Comparison of ENCODE assay signal across 12 cellular contexts in genomic region chr2:28276807-28277206, GRCh38.
A peak's percentile ranks its signal among the peaks of the same experiment; 100 is the strongest.
DNase-seq lines count a peak whose midpoint lies in the region; ATAC-seq and TF ChIP-seq lines count a peak whose summit lies in the region.
"Had no signal": no experiment of that assay in that cellular context is flagged by ENCODE, and none has a peak within 500 bp of the region (broad histone marks: within the 10 kb centered on the region; RNA-seq: fewer than 3 reads in every experiment).

No MANE protein-coding gene starts in this region.

- H2BK120ac ChIP-seq in mesenchymal stem cell (ENCODE audit: low read depth, low read length): no peak overlapping the region

- peak overlapping the region; percentile 69 for H3K4me2 ChIP-seq in mammary epithelial cell (ENCODE audit: insufficient read depth, low read depth, low read length)
- H3K4me2 ChIP-seq in mesenchymal stem cell (ENCODE audit: low read length, poor library complexity, severe bottlenecking): no peak overlapping the region

- H4K20me1 ChIP-seq in mammary epithelial cell (ENCODE audit: insufficient read depth, low read length): no peaks in the 10 kb centered on the region

- no peak for ATAC-seq in natural killer cell treated with Interleukin-12 subunit alpha and Interleukin-12 subunit beta and Interleukin-15 and Interleukin-18, amount 100 ng/mL, for 72 hours
- no peak for ATAC-seq in natural killer cell

- H3K4me3 Mint-ChIP-seq in natural killer cell treated with Interleukin-12 subunit alpha and Interleukin-12 subunit beta and Interleukin-15 and Interleukin-18, amount 100 ng/mL, for 72 hours: peak overlapping the region; percentile 8
- H3K4me3 Mint-ChIP-seq in natural killer cell: no peak overlapping the region
- H3K4me3 Mint-ChIP-seq: activated CD4-positive, alpha-beta T cell treated with anti-CD3 and anti-CD28 coated beads, Interleukin-2, amount 10 ng/mL, durations not matched to agents 24 days and 14 days; activated T-cell treated with anti-CD3 and anti-CD28 coated beads, Interleukin-2, amount 50 U/mL, for 4 hours had no signal

- H3K4me1 ChIP-seq in mammary epithelial cell (ENCODE audit: insufficient read depth, low read length) (peaks cover 34% of the 10 kb centered on the region), mesenchymal stem cell (ENCODE audit: control insufficient read depth, insufficient read depth, low read depth, low read length) (peaks cover 21% of the 10 kb centered on the region), vagina (peaks cover 44% of the 10 kb centered on the region), tibial artery (peaks cover 0 to 28% (median 15%) of the 10 kb centered on the region in 4 donors)

- peak overlapping the region in 1 of 2 experiments; percentile 98 for H2BK12ac ChIP-seq in mesenchymal stem cell (ENCODE audit: low read length in 2 of 2)

- H3K79me2 ChIP-seq in mammary epithelial cell (ENCODE audit: insufficient read depth, low read length): no peaks in the 10 kb centered on the region

- TF ChIP-seq POLR2A in vagina (IDR thresholded peaks at IDR 0.05): no peak

- no peaks in the 10 kb centered on the region for H3K27me3 ChIP-seq in mammary epithelial cell (ENCODE audit: insufficient read depth, low read length)
- no peaks in the 10 kb centered on the region for H3K27me3 ChIP-seq in mesenchymal stem cell (ENCODE audit: control insufficient read depth in 1 of 2, insufficient read depth in 1 of 2, low read length in 2 of 2)
- no peaks in the 10 kb centered on the region for H3K27me3 ChIP-seq in vagina
- H3K27me3 ChIP-seq in tibial artery: no peaks in the 10 kb centered on the region
- H3K27me3 ChIP-seq: ovary had no signal

- H3K79me1 ChIP-seq in mesenchymal stem cell (replicated peaks; ENCODE audit: low read length, poor library complexity, severe bottlenecking): peaks cover 2% of the 10 kb centered on the region

- no peak overlapping the region for H3K4me3 ChIP-seq in mammary epithelial cell (replicated peaks in 1 of 3; ENCODE audit: insufficient read depth in 1 of 3, low read depth in 2 of 3, low read length in 3 of 3)
- no peak overlapping the region for H3K4me3 ChIP-seq in mesenchymal stem cell (ENCODE audit: insufficient read depth in 1 of 2, low read depth in 1 of 2, low read length in 2 of 2)
- H3K4me3 ChIP-seq in vagina: no peak overlapping the region
- H3K4me3 ChIP-seq in tibial artery: no peak overlapping the region
- H3K4me3 ChIP-seq: ovary had no signal

- H3K36me3 Mint-ChIP-seq in natural killer cell treated with Interleukin-12 subunit alpha and Interleukin-12 subunit beta and Interleukin-15 and Interleukin-18, amount 100 ng/mL, for 72 hours: peaks cover 2% of the 10 kb centered on the region
- H3K36me3 Mint-ChIP-seq in natural killer cell: no peaks in the 10 kb centered on the region

- H3K4ac ChIP-seq in mesenchymal stem cell (ENCODE audit: low read depth in 1 of 2, low read length in 2 of 2): peak overlapping the region in 1 of 2 experiments; percentile 81

- peak overlapping the region in 1 of 2 experiments; percentile 73 for H3K18ac ChIP-seq in mesenchymal stem cell (ENCODE audit: low read depth in 1 of 2, low read length in 2 of 2)

- peak overlapping the region; percentile 78 for H3K9ac ChIP-seq in mammary epithelial cell (ENCODE audit: insufficient read depth, low read length)
- peak overlapping the region; percentile 59 for H3K9ac ChIP-seq in mesenchymal stem cell (ENCODE audit: low read length)

- H2AFZ ChIP-seq in mammary epithelial cell (ENCODE audit: low read depth, low read length) (no peak overlapping the region), mesenchymal stem cell (ENCODE audit: low read depth, low read length) (no peak overlapping the region)

- peaks cover 1% of the 10 kb centered on the region for H3K9me3 Mint-ChIP-seq in natural killer cell treated with Interleukin-12 subunit alpha and Interleukin-12 subunit beta and Interleukin-15 and Interleukin-18, amount 100 ng/mL, for 72 hours
- no peaks in the 10 kb centered on the region for H3K9me3 Mint-ChIP-seq in natural killer cell
- H3K9me3 Mint-ChIP-seq: activated CD4-positive, alpha-beta T cell treated with anti-CD3 and anti-CD28 coated beads, Interleukin-2, amount 10 ng/mL, durations not matched to agents 24 days and 14 days; activated T-cell treated with anti-CD3 and anti-CD28 coated beads, Interleukin-2, amount 50 U/mL, for 4 hours had no signal

- H2AK5ac ChIP-seq in mesenchymal stem cell (ENCODE audit: low read length, severe bottlenecking): no peak overlapping the region

- H3K4me1 Mint-ChIP-seq in natural killer cell treated with Interleukin-12 subunit alpha and Interleukin-12 subunit beta and Interleukin-15 and Interleukin-18, amount 100 ng/mL, for 72 hours (ENCODE audit: low read depth in 2 of 2): peaks cover 39 to 44% of the 10 kb centered on the region in 2 donors
- H3K4me1 Mint-ChIP-seq in natural killer cell: peaks cover 16 to 27% of the 10 kb centered on the region in 2 donors

- intact Hi-C loops in natural killer cell (cut with micrococcal nuclease) (loop anchor here (10.0 kb wide), 1 partner anchor 178 kb away; no protein-coding TSS in a partner anchor), mammary epithelial cell (cut with micrococcal nuclease) (loop anchor here (1.0 to 5.0 kb wide), 2 partner anchors 105 to 114 kb away; no protein-coding TSS in a partner anchor), vagina (cut with DNase I) (no loop called here), tibial artery (cut with DNase I; ENCODE audit: low total_unique reads) (no loop called here)

- in situ Hi-C loops in mammary epithelial cell (cut with MboI; ENCODE audit: low sequenced_read_pairs in 2 of 2): no loop called here

- H3K27me3 Mint-ChIP-seq in natural killer cell treated with Interleukin-12 subunit alpha and Interleukin-12 subunit beta and Interleukin-15 and Interleukin-18, amount 100 ng/mL, for 72 hours: no peaks in the 10 kb centered on the region
- no peaks in the 10 kb centered on the region for H3K27me3 Mint-ChIP-seq in natural killer cell (ENCODE audit: low read depth in 2 of 2)
- H3K27me3 Mint-ChIP-seq: activated CD4-positive, alpha-beta T cell treated with anti-CD3 and anti-CD28 coated beads, Interleukin-2, amount 10 ng/mL, durations not matched to agents 24 days and 14 days had no signal

- no TSS peak for BruUV-seq in mammary epithelial cell (replicated peaks; lab: Mats Ljungman, UMichigan)

- no peak overlapping the region for H2BK5ac ChIP-seq in mesenchymal stem cell (ENCODE audit: low read depth, low read length, poor library complexity, severe bottlenecking)

- 87% methylated on average over 9 of the region's 9 CpGs for WGBS in mammary epithelial cell (ENCODE audit: low coverage, missing lambda C conversion rate)
- 69% methylated on average over 9 of the region's 9 CpGs for WGBS in mesenchymal stem cell

- CTCF ChIA-PET in mammary epithelial cell (lab: Charles Lee; ENCODE audit: low non-redundant PET): no interaction called here

- peak overlapping the region; percentile 90 for H3K27ac ChIP-seq in mammary epithelial cell (ENCODE audit: insufficient read depth, low read depth, low read length)
- H3K27ac ChIP-seq in mesenchymal stem cell (ENCODE audit: low read length, poor library complexity, severe bottlenecking): peak overlapping the region; percentile 93
- H3K27ac ChIP-seq in vagina: peak overlapping the region; percentile 70
- H3K27ac ChIP-seq in tibial artery: no peak overlapping the region

- H3K9me3 ChIP-seq in mammary epithelial cell (replicated peaks; ENCODE audit: insufficient read depth, low read length) (no peaks in the 10 kb centered on the region), mesenchymal stem cell (ENCODE audit: control insufficient read depth, low read length) (no peaks in the 10 kb centered on the region), vagina (no peaks in the 10 kb centered on the region), tibial artery (no peaks in the 10 kb centered on the region)
- H3K9me3 ChIP-seq: ovary had no signal

- dilution Hi-C loops in mammary epithelial cell (cut with HindIII; ENCODE audit: low sequenced_read_pairs): no loop called here

- H3K36me3 ChIP-seq in mammary epithelial cell (ENCODE audit: insufficient read depth, low read length) (no peaks in the 10 kb centered on the region), mesenchymal stem cell (ENCODE audit: control insufficient read depth in 1 of 2, insufficient read depth in 2 of 2, low read depth in 1 of 2, low read length in 2 of 2) (peaks cover 0 to 5% of the 10 kb centered on the region in 2 experiments), vagina (no peaks in the 10 kb centered on the region), tibial artery (no peaks in the 10 kb centered on the region)
- H3K36me3 ChIP-seq: ovary had no signal

- H3K27ac Mint-ChIP-seq in natural killer cell treated with Interleukin-12 subunit alpha and Interleukin-12 subunit beta and Interleukin-15 and Interleukin-18, amount 100 ng/mL, for 72 hours: peak overlapping the region in 1 of 2 donors; percentile 81
- H3K27ac Mint-ChIP-seq in natural killer cell: no peak overlapping the region
- H3K27ac Mint-ChIP-seq: activated CD4-positive, alpha-beta T cell treated with anti-CD3 and anti-CD28 coated beads, Interleukin-2, amount 10 ng/mL, durations not matched to agents 24 days and 14 days had no signal

- H3K14ac ChIP-seq in mesenchymal stem cell (ENCODE audit: low read length in 2 of 2): no peak overlapping the region

- TF ChIP-seq CTCF in natural killer cell (IDR thresholded peaks at IDR 0.05): no peak
- no peak for TF ChIP-seq CTCF in mammary epithelial cell (conservative IDR thresholded peaks at IDR 0.05 in 1 of 2, IDR thresholded peaks at IDR 0.05 in 1 of 2; ENCODE audit: extremely low read depth in 1 of 2, insufficient read depth in 1 of 2, low read depth in 1 of 2, low read length in 2 of 2)
- TF ChIP-seq CTCF in vagina (IDR thresholded peaks at IDR 0.05): no peak
- TF ChIP-seq CTCF in tibial artery (IDR thresholded peaks at IDR 0.05): no peak

- H4K8ac ChIP-seq in mesenchymal stem cell (ENCODE audit: low read length): no peak overlapping the region

- no peak overlapping the region for H3K23ac ChIP-seq in mesenchymal stem cell (ENCODE audit: low read length in 2 of 2)

- H2BK15ac ChIP-seq in mesenchymal stem cell (ENCODE audit: low read depth, poor library complexity, severe bottlenecking): no peak overlapping the region

- no peak for DNase-seq in natural killer cell treated with Interleukin-12 subunit alpha and Interleukin-12 subunit beta and Interleukin-15 and Interleukin-18, amount 100 ng/mL, for 72 hours (ENCODE audit: low spot score)
- DNase-seq in natural killer cell (no peak), mammary epithelial cell (no peak), mesenchymal stem cell (peak; percentile 29), vagina (ENCODE audit: extremely low spot score in 2 of 2) (no peak), tibial artery (no peak), T-helper 2 cell (no peak), amygdala (lab: John Stamatoyannopoulos, UW) (no peak)
- DNase-seq: cortex of kidney had no signal

- H4K91ac ChIP-seq in mesenchymal stem cell (ENCODE audit: low read length): no peak overlapping the region

Comparison
In these comparisons a context has a peak if more than half of its experiments do, and no peak if none do; other contexts are left out.
1. H3K27ac ChIP-seq: peak in mammary epithelial cell (single experiment), mesenchymal stem cell (single experiment) and vagina (single experiment); none in tibial artery (0 of 2).
2. intact Hi-C loops: an anchor here in natural killer cell (10.0 kb wide) and mammary epithelial cell (1.0 to 5.0 kb wide); none called in vagina and tibial artery.